Comparison of ENCODE assay signal across 9 cellular contexts in genomic region chr3:72270072-72270611, GRCh38.
DNase-seq lines count a peak whose midpoint lies in the region; ATAC-seq lines count a peak whose summit lies in the region.
"Had no signal": no experiment of that assay in that cellular context is flagged by ENCODE, and none has a peak within 500 bp of the region (broad histone marks: within the 10 kb centered on the region; RNA-seq: fewer than 3 reads in every experiment).

No MANE protein-coding gene starts in this region.

- DNase-seq in DMS 273 (lab: John Stamatoyannopoulos, UW; ENCODE audit: unreplicated experiment), result peak; percentile 10
- DNase-seq in DMS 273 treated with DMSO at 0.1 percent for 48 hours (lab: John Stamatoyannopoulos, UW), result no peak
- peak; percentile 87 for DNase-seq in RPMI8226
- DNase-seq in epithelial cell of prostate (ENCODE audit: low read depth, low spot score), result peak; percentile 41
- peak; percentile 87 for DNase-seq in non-pigmented ciliary epithelial cell (ENCODE audit: low read depth)
- no peak for DNase-seq in GM19240 (ENCODE audit: insufficient read length, low spot score)

- no peak overlapping the region for H3K27ac ChIP-seq in epithelial cell of prostate
- H3K27ac ChIP-seq: 22Rv1 had no signal

- ATAC-seq in HG02763 (IDR thresholded peaks at IDR 0.05; ENCODE audit: unreplicated experiment), result no peak
- ATAC-seq in GM21737 (IDR thresholded peaks at IDR 0.05; ENCODE audit: unreplicated experiment), result no peak

Comparison
In these comparisons a context has a peak if more than half of its experiments do, and no peak if none do; other contexts are left out.
1. DNase-seq: peak in DMS 273 (single experiment), RPMI8226 (single experiment), epithelial cell of prostate (single experiment) and non-pigmented ciliary epithelial cell (single experiment); none in DMS 273 treated with DMSO at 0.1 percent for 48 hours (single experiment) and GM19240 (single experiment).